18 cellular contexts compared by ENCODE assay signal in genomic region chr11:112728288-112728687, GRCh38.
"Had no signal": no experiment of that assay in that cellular context is flagged by ENCODE, and none has a peak within 500 bp of the region (broad histone marks: within the 10 kb centered on the region; RNA-seq: fewer than 3 reads in every experiment).

No MANE protein-coding gene starts in this region.

- H3K9me3 ChIP-seq: MG63, SJSA1 had no signal

- H3K27me3 ChIP-seq: MG63, SJSA1 had no signal

- H3K4me3 ChIP-seq: MG63, SJSA1, SK-N-MC had no signal

- H3K27ac ChIP-seq: SJSA1, SK-N-MC had no signal

- H3K4me1 ChIP-seq: SJSA1 had no signal

- DNase-seq: KBM-7, NCI-H1048, NCI-H1105, NCI-H1436 treated with DMSO at 0.1 percent for 48 hours, NCI-H1694, NCI-H1930, NCI-H2081, NCI-H2107, NCI-H2227 treated with DMSO at 0.1 percent for 48 hours, NCI-H524, NCI-H526 treated with DMSO at 0.1 percent for 48 hours, NCI-H748 treated with DMSO at 0.1 percent for 48 hours, Right ventricle myocardium superior, RPMI8226, SIG-M5 had no signal

- H3K36me3 ChIP-seq: MG63, SJSA1 had no signal
